Comparison of ENCODE assay signal across 20 cellular contexts in genomic region chr15:84778194-84778593, GRCh38.
"Had no signal": no experiment of that assay in that cellular context is flagged by ENCODE, and none has a peak within 500 bp of the region (broad histone marks: within the 10 kb centered on the region; RNA-seq: fewer than 3 reads in every experiment).

No MANE protein-coding gene starts in this region.

- H3K9me3 Mint-ChIP-seq: activated CD4-positive, alpha-beta memory T cell treated with anti-CD3 and anti-CD28 coated beads for 36 hours; activated T-cell treated with anti-CD3 and anti-CD28 coated beads, Interleukin-2, amount 50 U/mL, for 24 hours; activated T-helper 2 cell treated with anti-CD3 and anti-CD28 coated beads, Interferon-gamma antibody, Interleukin-2, Interleukin-4, amounts not matched to agents 10 μg/mL and 5 μg/mL and 100 μg/mL, durations not matched to agents 14 hours and 24 hours and 36 hours; naive thymus-derived CD4-positive, alpha-beta T cell had no signal

- H3K4me3 Mint-ChIP-seq: activated CD4-positive, alpha-beta memory T cell treated with anti-CD3 and anti-CD28 coated beads for 36 hours; activated CD4-positive, alpha-beta T cell treated with anti-CD3 and anti-CD28 coated beads for 36 hours; activated T-cell treated with anti-CD3 and anti-CD28 coated beads, Interleukin-2, amount 50 U/mL, for 24 hours; naive thymus-derived CD4-positive, alpha-beta T cell had no signal

- H3K27ac ChIP-seq: ascending aorta, parathyroid adenoma, sigmoid colon, thyroid gland had no signal

- H3K4me3 ChIP-seq: ascending aorta, gastrocnemius medialis, sigmoid colon, spleen, thyroid gland had no signal

- DNase-seq: activated CD4-positive, alpha-beta memory T cell treated with anti-CD3 and anti-CD28 coated beads for 36 hours; activated CD4-positive, alpha-beta T cell treated with anti-CD3 and anti-CD28 coated beads for 36 hours; activated naive CD4-positive, alpha-beta T cell treated with Interleukin-2 at 50 U/mL for 16 hours; activated T-cell treated with anti-CD3 and anti-CD28 coated beads, Interleukin-2, amount 50 U/mL, for 24 hours; cerebellar nuclear complex; cortex of kidney; effector CD4-positive, alpha-beta T cell; gastrocnemius medialis; head of caudate nucleus; mesenchymal stem cell; naive thymus-derived CD4-positive, alpha-beta T cell; sigmoid colon; spleen; stimulated activated naive CD4-positive, alpha-beta T cell; thyroid gland had no signal

- H3K9ac ChIP-seq: parathyroid adenoma had no signal

- H3K27ac Mint-ChIP-seq: activated CD4-positive, alpha-beta memory T cell treated with anti-CD3 and anti-CD28 coated beads for 36 hours; activated CD4-positive, alpha-beta T cell treated with anti-CD3 and anti-CD28 coated beads for 36 hours; activated T-cell treated with anti-CD3 and anti-CD28 coated beads, Interleukin-2, amount 50 U/mL, for 24 hours had no signal

- H3K27me3 ChIP-seq: ascending aorta, gastrocnemius medialis, neutrophil, sigmoid colon, spleen, thyroid gland had no signal

- ATAC-seq: activated CD4-positive, alpha-beta T cell treated with anti-CD3 and anti-CD28 coated beads for 36 hours; esophagus mucosa; gastrocnemius medialis; naive thymus-derived CD4-positive, alpha-beta T cell had no signal

- H3K4me1 ChIP-seq: parathyroid adenoma, thyroid gland had no signal

- H3K27me3 Mint-ChIP-seq: activated CD4-positive, alpha-beta memory T cell treated with anti-CD3 and anti-CD28 coated beads for 36 hours; activated CD4-positive, alpha-beta T cell treated with anti-CD3 and anti-CD28 coated beads for 36 hours; activated T-cell treated with anti-CD3 and anti-CD28 coated beads, Interleukin-2, amount 50 U/mL, for 24 hours; naive thymus-derived CD4-positive, alpha-beta T cell had no signal
